ENCODE assay signal across 8 cellular contexts in genomic region chr14:31420319-31421081, GRCh38.
DNase-seq lines count a peak whose midpoint lies in the region; ATAC-seq and TF ChIP-seq lines count a peak whose summit lies in the region.

Gene HEATR5A (minus strand): TSS chr14:31420550. CDS start chr14:31402975, 17,575 bp downstream.

- ATAC-seq in GM21526 (IDR thresholded peaks at IDR 0.05; ENCODE audit: low FRiP score, unreplicated experiment) = peak; percentile 97

- H3K79me2 ChIP-seq in OCI-LY1 (ENCODE audit: insufficient read depth, low read length) = peaks cover 11% of the 10 kb centered on the region; the same call in 1 of the 2 replicates

- H3K4me3 ChIP-seq in OCI-LY1 (ENCODE audit: low read depth, low read length, poor library complexity, severe bottlenecking) = peak within 1 kb of the TSS; percentile 83

- no peaks in the 10 kb centered on the region for H3K9me3 ChIP-seq in OCI-LY1 (ENCODE audit: low read length)

- H3K9ac ChIP-seq in OCI-LY1 (ENCODE audit: low read length) = peak within 1 kb of the TSS; percentile 80

- peak; percentile 86 for DNase-seq in DMS114 treated with DMSO at 0.1 percent for 48 hours (lab: John Stamatoyannopoulos, UW; ENCODE audit: unreplicated experiment)
- DNase-seq in HuH-7 (ENCODE audit: low spot score) = peak; percentile 100
- DNase-seq in activated CD8-positive, alpha-beta memory T cell treated with anti-CD3 and anti-CD28 coated beads, Interleukin-2, amount 50 U/mL, for 48 hours = peak; percentile 96
- peak; percentile 88 for DNase-seq in epidermal melanocyte (ENCODE audit: insufficient read length, low spot score)
- DNase-seq in middle frontal gyrus (ENCODE audit: extremely low spot score, low spot score) = peak; percentile 88
- DNase-seq in stimulated activated CD8-positive, alpha-beta memory T cell treated with anti-CD3 and anti-CD28 coated beads, Interleukin-2, amount 100 ng/mL, for 1 hour (ENCODE audit: low read depth in 2 of 2) = peak; percentile 87

- peak within 1 kb of the TSS; percentile 69 for H3K4me2 ChIP-seq in OCI-LY1 (ENCODE audit: low read length)

- H2AFZ ChIP-seq in OCI-LY1 (ENCODE audit: low read length) = peak within 1 kb of the TSS; percentile 17; the same call in 1 of the 2 replicates

- no peaks in the 10 kb centered on the region for H3F3A ChIP-seq in OCI-LY1 (ENCODE audit: insufficient read depth, low read length)

- H3K36me3 ChIP-seq in OCI-LY1 (ENCODE audit: insufficient read depth, low read length) = no peaks in the 10 kb centered on the region

- H3K27me3 ChIP-seq in OCI-LY1 (ENCODE audit: insufficient read depth, low read length) = no peaks in the 10 kb centered on the region

- H4K20me1 ChIP-seq in OCI-LY1 (ENCODE audit: insufficient read depth, low read length) = no peaks in the 10 kb centered on the region

- TF ChIP-seq CTCF in OCI-LY1 (IDR thresholded peaks at IDR 0.05; ENCODE audit: low read length) = peak; percentile 15; the same call in 1 of the 2 replicates

- no peaks in the 10 kb centered on the region for H3K9me2 ChIP-seq in OCI-LY1 (ENCODE audit: low read depth, low read length)

- H3K27ac ChIP-seq in OCI-LY1 (ENCODE audit: low read depth, low read length, poor library complexity, severe bottlenecking) = peak within 1 kb of the TSS; percentile 56

- peaks cover 40% of the 10 kb centered on the region for H3K4me1 ChIP-seq in OCI-LY1 (ENCODE audit: insufficient read depth, low read length, severe bottlenecking)

Comparison
In these comparisons a context has a peak if more than half of its experiments do, and no peak if none do; other contexts are left out.
1. Peak in every context shown above with its lines: DNase-seq, ATAC-seq, H3K4me3 ChIP-seq and H3K27ac ChIP-seq.